Comparison of ENCODE assay signal across 15 cellular contexts in genomic region chr12:26150737-26151450, GRCh38. TPM values are rescaled to one million over a fixed set of nuclear protein-coding genes. Genes with fewer than 3 reads are reported as not detected.
DNase-seq lines count a peak whose midpoint lies in the region; ATAC-seq, FAIRE-seq and TF ChIP-seq lines count a peak whose summit lies in the region.
"Had no signal": no experiment of that assay in that cellular context is flagged by ENCODE, and none has a peak within 500 bp of the region (broad histone marks: within the 10 kb centered on the region; RNA-seq: fewer than 3 reads in every experiment).

No MANE protein-coding gene starts in this region.

- no peaks in the 10 kb centered on the region for H3K36me3 Mint-ChIP-seq in astrocyte (ENCODE audit: low read depth, unreplicated experiment)

- no peak overlapping the region for H2AFZ ChIP-seq in astrocyte (ENCODE audit: low read depth, low read length)

- peak overlapping the region; percentile 18 for H3K4me2 ChIP-seq in astrocyte (ENCODE audit: low read length)

- no peak for TF ChIP-seq POLR2A in heart left ventricle (IDR thresholded peaks at IDR 0.05)

- DNase-seq in H4 (ENCODE audit: low spot score) (peak; percentile 44), astrocyte (ENCODE audit: low read depth) (peak; percentile 93), heart left ventricle (peak in 2 of 5 donors; percentile 25 to 37), stromal cell of bone marrow (ENCODE audit: low read depth) (peak; percentile 69), NCI-H524 treated with DMSO at 0.1 percent for 48 hours (lab: John Stamatoyannopoulos, UW) (no peak)
- DNase-seq: activated CD8-positive, alpha-beta memory T cell treated with anti-CD3 and anti-CD28 coated beads, Interleukin-2, amount 50 U/mL, for 48 hours; DMS 273 treated with DMSO at 0.1 percent for 48 hours; erythroblast; Karpas-422; NCI-H2171 treated with DMSO at 0.1 percent for 48 hours; stimulated activated naive B cell treated with anti-CD40 and anti-IgM and Interleukin-4, amounts not matched to agents 10 μg/mL and 1 μg/mL and 100 μg/mL, for 72 hours had no signal

- peaks cover 1% of the 10 kb centered on the region for H3K27me3 Mint-ChIP-seq in astrocyte (ENCODE audit: low read depth, unreplicated experiment)
- H3K27me3 Mint-ChIP-seq: stimulated activated naive B cell treated with anti-CD40 and anti-IgM and Interleukin-4, amounts not matched to agents 10 μg/mL and 1 μg/mL and 100 μg/mL, for 72 hours had no signal

- ATAC-seq in heart left ventricle (peak; percentile 39 to 62 (median 56)), GM18519 (IDR thresholded peaks at IDR 0.05; ENCODE audit: low FRiP score, unreplicated experiment) (no peak), HG03135 (IDR thresholded peaks at IDR 0.05; ENCODE audit: unreplicated experiment) (no peak)
- ATAC-seq: stimulated activated naive B cell treated with anti-CD40 and anti-IgM and Interleukin-4, amounts not matched to agents 10 μg/mL and 1 μg/mL and 100 μg/mL, for 72 hours had no signal

- WGBS in heart left ventricle, 4 donors: 30 to 43% (median 35%) methylated on average over 2 of the region's 2 CpGs

- H3K4me3 ChIP-seq in astrocyte (ENCODE audit: insufficient read depth, low read depth, low read length) (no peak overlapping the region), heart left ventricle (no peak overlapping the region)

- intact Hi-C loops in heart left ventricle (cut with DNase I): loop anchor here in 1 of 10 donors (5.0 kb wide), 1 partner anchor 46 kb away; the partner anchor contains the start of gene SSPN

- H3K27ac ChIP-seq in astrocyte (ENCODE audit: low read depth, low read length) (peak overlapping the region; percentile 64), heart left ventricle (peak overlapping the region in 5 of 12 donors; percentile 0 to 57 (median 51))

- H3K4me1 ChIP-seq in astrocyte (ENCODE audit: insufficient read depth, low read length) (peaks cover 36% of the 10 kb centered on the region), heart left ventricle (peaks cover 0 to 34% (median 11%) of the 10 kb centered on the region in 12 donors)

- no peaks in the 10 kb centered on the region for H4K20me1 ChIP-seq in astrocyte (ENCODE audit: insufficient read depth, low read length)

- peaks cover 34% of the 10 kb centered on the region for H3K4me1 Mint-ChIP-seq in astrocyte (ENCODE audit: low read depth, unreplicated experiment)

- H3K27me3 ChIP-seq in astrocyte (ENCODE audit: insufficient read depth, low read length) (no peaks in the 10 kb centered on the region), heart left ventricle (no peaks in the 10 kb centered on the region)

- no peaks in the 10 kb centered on the region for H3K9me3 Mint-ChIP-seq in astrocyte (ENCODE audit: unreplicated experiment)

- H3K4me3 Mint-ChIP-seq in astrocyte (ENCODE audit: unreplicated experiment): peak overlapping the region; percentile 14
- H3K4me3 Mint-ChIP-seq: stimulated activated naive B cell treated with anti-CD40 and anti-IgM and Interleukin-4, amounts not matched to agents 10 μg/mL and 1 μg/mL and 100 μg/mL, for 72 hours had no signal

- peak overlapping the region; percentile 34 for H3K27ac Mint-ChIP-seq in astrocyte (ENCODE audit: unreplicated experiment)
- H3K27ac Mint-ChIP-seq: stimulated activated naive B cell treated with anti-CD40 and anti-IgM and Interleukin-4, amounts not matched to agents 10 μg/mL and 1 μg/mL and 100 μg/mL, for 72 hours had no signal

- H3K36me3 ChIP-seq in astrocyte (ENCODE audit: insufficient read depth, low read length) (no peaks in the 10 kb centered on the region), heart left ventricle (no peaks in the 10 kb centered on the region)

- peak; percentile 49 for FAIRE-seq in astrocyte (lab: Jason Lieb, UNC)
- FAIRE-seq: keratinocyte, TTC549 had no signal

- H3K79me2 ChIP-seq in astrocyte (ENCODE audit: insufficient read depth, low read length): no peaks in the 10 kb centered on the region

- no peak for TF ChIP-seq CTCF in astrocyte (IDR thresholded peaks at IDR 0.05; ENCODE audit: insufficient read depth, low read depth, low read length)
- no peak for TF ChIP-seq CTCF in heart left ventricle (IDR thresholded peaks at IDR 0.05)

- H3K9ac ChIP-seq in astrocyte (ENCODE audit: low read length): peak overlapping the region; percentile 39

- H3K9me3 ChIP-seq in astrocyte (ENCODE audit: insufficient read depth, low read depth, low read length) (no peaks in the 10 kb centered on the region), heart left ventricle (no peaks in the 10 kb centered on the region)

RNA-seq across cellular contexts. Expression of gene BHLHE41, which starts 26.1 kb away (rescaled TPM):
- 8.1 and 9.6 TPM in 2 replicates for total RNA-seq in H4 (2014; rRNA removed; shearing (Covaris generic))
- 2.9 and 4.3 TPM in 2 replicates for total RNA-seq in astrocyte
- 10 to 100 TPM in 7 of 9 donors, 1 to 10 TPM in 2; 8.3 to 66.0 (median 32.2) TPM for total RNA-seq in heart left ventricle
- 1 to 10 TPM; 6.8 to 8.8 TPM for polyA plus RNA-seq in heart left ventricle

RNA-seq across cellular contexts. Expression of gene SSPN, which starts 44.5 kb away (rescaled TPM):
- 0.31 and 1.0 TPM in 2 replicates for total RNA-seq in H4 (2014; rRNA removed; shearing (Covaris generic))
- total RNA-seq in astrocyte: 6.3 and 11.2 TPM in 2 replicates
- 100 to 1,000 TPM in 1 of 9 donors, 10 to 100 TPM in 8; 19.9 to 109 (median 75.9) TPM for total RNA-seq in heart left ventricle
- polyA plus RNA-seq in heart left ventricle: 10 to 100 TPM in 1 of 2 donors, 1 to 10 TPM in 1; 7.5 to 18.2 TPM

Comparison
In these comparisons a context has a peak if more than half of its experiments do, and no peak if none do; other contexts are left out.
1. ATAC-seq: peak in heart left ventricle (4 of 4); none in GM18519 (single experiment) and HG03135 (single experiment).